In the genomic region with DNA sequence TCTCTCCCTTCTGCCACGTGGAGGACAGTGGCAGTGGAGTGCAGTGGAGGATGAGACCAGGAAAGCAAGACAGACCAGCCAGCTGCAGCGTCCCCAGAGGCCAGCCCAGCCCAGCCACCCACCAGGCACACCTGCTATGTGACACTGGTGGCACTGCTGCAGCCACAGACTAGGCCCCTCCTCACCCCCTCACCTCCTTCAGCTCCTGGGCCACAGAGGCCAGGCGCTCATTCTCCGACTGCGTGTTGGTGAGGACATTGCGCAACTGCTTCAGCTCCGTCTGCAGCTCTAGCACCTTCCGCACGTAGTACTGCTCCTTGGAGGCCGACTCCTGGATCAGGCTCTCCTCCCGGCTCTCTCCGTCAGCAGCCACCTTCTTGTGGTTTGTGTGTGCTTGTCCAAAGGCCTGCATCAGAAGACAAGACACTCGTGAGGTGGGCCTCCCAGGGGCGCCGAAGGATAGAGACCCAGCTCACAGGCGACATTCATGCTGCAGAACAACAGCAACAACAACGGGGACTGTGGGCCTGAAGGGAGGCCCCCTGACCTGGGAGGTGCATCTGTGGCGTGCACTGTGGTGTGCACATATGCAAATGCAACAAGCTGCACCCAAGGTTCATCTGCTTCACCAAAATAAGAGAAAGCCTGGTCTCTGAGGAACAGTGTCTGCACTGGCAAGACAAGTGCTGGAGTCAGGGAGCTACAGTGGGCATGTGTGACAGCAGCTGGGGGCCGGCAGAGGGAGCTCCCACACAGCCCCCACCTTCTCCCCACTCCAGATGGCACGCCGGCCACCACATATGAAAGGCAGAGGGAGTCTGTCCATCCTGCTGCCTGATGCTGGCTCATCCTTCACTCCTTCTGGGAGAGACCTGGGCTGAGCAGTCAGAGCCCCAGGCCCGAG, we compare ENCODE assay signal across 9 cellular contexts. TPM values are rescaled to one million over a fixed set of nuclear protein-coding genes. Genes with fewer than 3 reads are reported as not detected.
A peak's percentile ranks its signal among the peaks of the same experiment; 100 is the strongest.
DNase-seq lines count a peak whose midpoint lies in the region; ATAC-seq and TF ChIP-seq lines count a peak whose summit lies in the region.
"Had no signal": no experiment of that assay in that cellular context is flagged by ENCODE, and none has a peak within 500 bp of the region (broad histone marks: within the 10 kb centered on the region; RNA-seq: fewer than 3 reads in every experiment).

No MANE protein-coding gene starts in this region.

- H3K9ac ChIP-seq in mesendoderm (ENCODE audit: low read length): no peak overlapping the region
- H3K9ac ChIP-seq: KMS-11 had no signal

- H2AK5ac ChIP-seq in mesendoderm (ENCODE audit: low read length): no peak overlapping the region

- no CpG with 5 or more reads among the region's 22 CpGs for WGBS in mesendoderm (ENCODE audit: extremely low coverage, insufficient coverage, low lambda C conversion rate)

- H3K36me3 ChIP-seq in GM06990 (ENCODE audit: control insufficient read depth, insufficient read depth, low read length): peaks cover 17% of the 10 kb centered on the region
- H3K36me3 ChIP-seq in mesendoderm (ENCODE audit: control insufficient read depth, insufficient read depth, low read length): peaks cover 4% of the 10 kb centered on the region

- peaks cover 28% of the 10 kb centered on the region for H3K79me2 ChIP-seq in mesendoderm (ENCODE audit: control insufficient read depth, insufficient read depth, low read length)

- H3K4me1 ChIP-seq in mesendoderm (ENCODE audit: control insufficient read depth, low read depth, low read length): no peaks in the 10 kb centered on the region

- peaks cover 58% of the 10 kb centered on the region for H3K79me1 ChIP-seq in mesendoderm (ENCODE audit: low read length)

- no peak overlapping the region for H3K4ac ChIP-seq in mesendoderm (ENCODE audit: low read depth, low read length)

- H4K8ac ChIP-seq in mesendoderm (ENCODE audit: low read depth, low read length): no peak overlapping the region

- H3K18ac ChIP-seq in mesendoderm (ENCODE audit: low read length): no peak overlapping the region

- H3K4me2 ChIP-seq in mesendoderm (ENCODE audit: low read length): no peak overlapping the region
- H3K4me2 ChIP-seq: KMS-11 had no signal

- H3K4me3 ChIP-seq in GM06990 (replicated peaks; ENCODE audit: low read depth, low read length) (peak overlapping the region; percentile 4; the same call in 1 of the 2 replicates), astrocyte of the spinal cord (ENCODE audit: low read depth, low read length) (no peak overlapping the region), mesendoderm (ENCODE audit: low read length) (no peak overlapping the region)

- in situ Hi-C loops in astrocyte of the spinal cord (cut with HindIII; ENCODE audit: low sequenced_read_pairs): no loop called here

- peak; percentile 58 for DNase-seq in GM06990 (ENCODE audit: extremely low read depth, insufficient read length)
- no peak for DNase-seq in astrocyte of the spinal cord (ENCODE audit: low read depth, low spot score)
- peak; percentile 54 for DNase-seq in mesendoderm
- DNase-seq in SIG-M5 (lab: John Stamatoyannopoulos, UW): no peak
- no peak for DNase-seq in DMS79 treated with DMSO at 0.1 percent for 48 hours (lab: John Stamatoyannopoulos, UW)
- DNase-seq in NCI-H1436 (lab: John Stamatoyannopoulos, UW): no peak

- H2BK120ac ChIP-seq in mesendoderm (ENCODE audit: low read depth, low read length): no peak overlapping the region

- no peak overlapping the region for H4K5ac ChIP-seq in mesendoderm (ENCODE audit: low read length)

- TF ChIP-seq CTCF in GM06990 (IDR thresholded peaks at IDR 0.05; ENCODE audit: insufficient read depth, low read length, poor library complexity, severe bottlenecking) (peak; percentile 68), astrocyte of the spinal cord (IDR thresholded peaks at IDR 0.05; ENCODE audit: low read depth, low read length) (peak; percentile 65)

- H3K27me3 ChIP-seq in GM06990 (replicated peaks; ENCODE audit: control insufficient read depth, insufficient read depth, low read length) (no peaks in the 10 kb centered on the region), mesendoderm (ENCODE audit: insufficient read depth, low read length, poor library complexity) (no peaks in the 10 kb centered on the region)

- H2BK15ac ChIP-seq in mesendoderm (replicated peaks; ENCODE audit: low read depth): no peak overlapping the region

- no peak overlapping the region for H3K23ac ChIP-seq in mesendoderm (ENCODE audit: low read length)

- H2BK5ac ChIP-seq in mesendoderm (ENCODE audit: low read length): no peak overlapping the region

- peak; percentile 82 for ATAC-seq in GM21447 (IDR thresholded peaks at IDR 0.05; ENCODE audit: unreplicated experiment)
- peak; percentile 69 for ATAC-seq in HG03558 (IDR thresholded peaks at IDR 0.05; ENCODE audit: extremely low read depth, unreplicated experiment)

- no peak overlapping the region for H3K56ac ChIP-seq in mesendoderm (ENCODE audit: low read length)

- H3K27ac ChIP-seq in mesendoderm (ENCODE audit: low read depth, low read length): no peak overlapping the region
- H3K27ac ChIP-seq: KMS-11 had no signal

RNA-seq across cellular contexts. Expression of gene BICD2, which starts 35.5 kb away (rescaled TPM):
- polyA plus RNA-seq in mesendoderm (2013, experiment 1 of 2): 10.9 TPM
- polyA plus RNA-seq in mesendoderm (2013, experiment 2 of 2): 11.3 TPM

RNA-seq across cellular contexts. Expression of gene IPPK, which starts 59.2 kb away (rescaled TPM):
- 5.6 TPM for polyA plus RNA-seq in mesendoderm (2013, experiment 1 of 2)
- polyA plus RNA-seq in mesendoderm (2013, experiment 2 of 2): 6.2 TPM

Comparison
In these comparisons a context has a peak if more than half of its experiments do, and no peak if none do; other contexts are left out.
1. DNase-seq: peak in GM06990 (single experiment) and mesendoderm (single experiment); none in astrocyte of the spinal cord (single experiment), SIG-M5 (single experiment), DMS79 treated with DMSO at 0.1 percent for 48 hours (single experiment) and NCI-H1436 (single experiment).